1 cellular context compared by ENCODE assay signal in genomic region chr15:31083394-31083790, GRCh38.
TF ChIP-seq lines count a peak whose summit lies in the region.

No MANE protein-coding gene starts in this region.

TF ChIP-seq in SK-N-SH treated with all-trans-retinoic acid at 6 μM for 48 hours, 23 proteins besides CTCF, POLR2A, EP300 and RAD21 (continued from another document):
- TF ChIP-seq ZNF565 (CRISPR knock-in tag; conservative IDR thresholded peaks at IDR 0.05; ENCODE audit: low read depth) (no peak), CREB5 (CRISPR knock-in tag; IDR thresholded peaks at IDR 0.05; ENCODE audit: low read depth) (no peak), PATZ1 (CRISPR knock-in tag; IDR thresholded peaks at IDR 0.05; ENCODE audit: borderline replicate concordance) (no peak), RARB (CRISPR knock-in tag; IDR thresholded peaks at IDR 0.05) (no peak), ZC3H10 (CRISPR knock-in tag; IDR thresholded peaks at IDR 0.05) (no peak), BACH2 (CRISPR knock-in tag; IDR thresholded peaks at IDR 0.05; ENCODE audit: borderline replicate concordance) (no peak), OSR1 (CRISPR knock-in tag; IDR thresholded peaks at IDR 0.05) (no peak), ZFP30 (CRISPR knock-in tag; IDR thresholded peaks at IDR 0.05) (no peak), ZFP3 (CRISPR knock-in tag; IDR thresholded peaks at IDR 0.05) (no peak), ARNTL (CRISPR knock-in tag; IDR thresholded peaks at IDR 0.05; ENCODE audit: borderline replicate concordance, low read depth) (no peak), SNAI2 (CRISPR knock-in tag; IDR thresholded peaks at IDR 0.05) (no peak), ISL1 (CRISPR knock-in tag; IDR thresholded peaks at IDR 0.05) (no peak), CSDC2 (CRISPR knock-in tag; IDR thresholded peaks at IDR 0.05) (no peak), ESRRG (CRISPR knock-in tag; IDR thresholded peaks at IDR 0.05) (no peak), POU6F1 (CRISPR knock-in tag; IDR thresholded peaks at IDR 0.05; ENCODE audit: borderline replicate concordance, low read depth) (no peak), CSRNP3 (CRISPR knock-in tag; IDR thresholded peaks at IDR 0.05) (no peak)
TF ChIP-seq in SK-N-SH treated with all-trans-retinoic acid at 6 μM for 48 hours: peak in this region for 0.
